Comparison of ENCODE assay signal across 10 cellular contexts in genomic region chr5:96432245-96433065, GRCh38. TPM values are rescaled to one million over a fixed set of nuclear protein-coding genes. Genes with fewer than 3 reads are reported as not detected.
DNase-seq lines count a peak whose midpoint lies in the region; ATAC-seq, FAIRE-seq and TF ChIP-seq lines count a peak whose summit lies in the region.
"Had no signal": no experiment of that assay in that cellular context is flagged by ENCODE, and none has a peak within 500 bp of the region (broad histone marks: within the 10 kb centered on the region; RNA-seq: fewer than 3 reads in every experiment).

No MANE protein-coding gene starts in this region.

- H3K4me1 ChIP-seq in heart left ventricle (peaks cover 0 to 35% (median 9%) of the 10 kb centered on the region in 12 donors), iPS-18a (ENCODE audit: control insufficient read depth, low read depth, low read length) (peaks cover 22% of the 10 kb centered on the region), vagina (peaks cover 17% of the 10 kb centered on the region), small intestine (ENCODE audit: control insufficient read depth in 2 of 2, insufficient read depth in 1 of 2, low read depth in 1 of 2, low read length in 1 of 2) (no peaks in the 10 kb centered on the region)

- H3K9me3 ChIP-seq in heart left ventricle (no peaks in the 10 kb centered on the region), iPS-18a (ENCODE audit: control insufficient read depth, low read depth, low read length) (no peaks in the 10 kb centered on the region), vagina (no peaks in the 10 kb centered on the region), small intestine (ENCODE audit: control insufficient read depth, low read depth) (no peaks in the 10 kb centered on the region)

- peak overlapping the region; percentile 58 for H3K9ac ChIP-seq in iPS-18a (ENCODE audit: low read length)
- H3K9ac ChIP-seq: BLaER1 had no signal

- 2 to 3% (median 3%) methylated on average over 31 to 38 of the region's 38 CpGs for WGBS in heart left ventricle, 4 donors
- 7 to 19% (median 17%) methylated on average over 37 to 38 of the region's 38 CpGs for WGBS in small intestine, 3 donors

- H3K36me3 ChIP-seq in heart left ventricle (no peaks in the 10 kb centered on the region), iPS-18a (ENCODE audit: control insufficient read depth, low read depth, low read length) (no peaks in the 10 kb centered on the region), vagina (no peaks in the 10 kb centered on the region), small intestine (ENCODE audit: control insufficient read depth in 2 of 2, insufficient read depth in 2 of 2, low read length in 2 of 2) (no peaks in the 10 kb centered on the region)
- H3K36me3 ChIP-seq: BLaER1 had no signal

- FAIRE-seq in small intestine (lab: Jason Lieb, UNC): no peak
- FAIRE-seq: urothelium cell line had no signal

- H3K4me3 ChIP-seq in heart left ventricle: peak overlapping the region in 8 of 12 donors; percentile 2 to 26 (median 20)
- peak overlapping the region; percentile 86 for H3K4me3 ChIP-seq in iPS-18a (ENCODE audit: low read length)
- peak overlapping the region; percentile 23 to 38 for H3K4me3 ChIP-seq in vagina
- no peak overlapping the region for H3K4me3 ChIP-seq in small intestine (ENCODE audit: low read depth in 1 of 2, low read length in 2 of 2)
- H3K4me3 ChIP-seq: BLaER1 had no signal

- ATAC-seq in heart left ventricle (peak in 2 of 4 donors; percentile 24 to 31), Right ventricle myocardium superior (ENCODE audit: poor library complexity) (no peak), GM18498 (IDR thresholded peaks at IDR 0.05; ENCODE audit: unreplicated experiment) (no peak)

- intact Hi-C loops in heart left ventricle (cut with DNase I) (no loop called here), Right ventricle myocardium superior (cut with DNase I) (no loop called here), vagina (cut with DNase I) (no loop called here)

- H3K27ac ChIP-seq in heart left ventricle (no peak overlapping the region), iPS-18a (ENCODE audit: low read length) (no peak overlapping the region), vagina (no peak overlapping the region), small intestine (ENCODE audit: low read depth in 1 of 2, low read length in 1 of 2) (no peak overlapping the region)
- H3K27ac ChIP-seq: BLaER1 had no signal

- TF ChIP-seq POLR2A in heart left ventricle (IDR thresholded peaks at IDR 0.05) (no peak), vagina (IDR thresholded peaks at IDR 0.05) (no peak)

- H3K27me3 ChIP-seq in heart left ventricle: peaks cover 10 to 59% (median 43%) of the 10 kb centered on the region in 9 donors
- H3K27me3 ChIP-seq in iPS-18a (ENCODE audit: control insufficient read depth, insufficient read depth, low read length): peaks cover 67% of the 10 kb centered on the region
- no peaks in the 10 kb centered on the region for H3K27me3 ChIP-seq in vagina
- peaks cover 0 to 29% of the 10 kb centered on the region in 2 donors for H3K27me3 ChIP-seq in small intestine (ENCODE audit: control insufficient read depth in 2 of 2, insufficient read depth in 2 of 2, low read length in 2 of 2)
- H3K27me3 ChIP-seq: BLaER1 had no signal

- DNase-seq in heart left ventricle (no peak), Right ventricle myocardium superior (no peak), NCI-H748 treated with DMSO at 0.1 percent for 48 hours (lab: John Stamatoyannopoulos, UW) (peak; percentile 75), vagina (ENCODE audit: extremely low spot score in 2 of 2) (no peak), small intestine (no peak)
- no peak for DNase-seq in activated CD4-positive, alpha-beta T cell treated with anti-CD3 and anti-CD28 coated beads, Interleukin-2, amount 50 U/mL, for 48 hours

- TF ChIP-seq CTCF in heart left ventricle (IDR thresholded peaks at IDR 0.05): no peak
- TF ChIP-seq CTCF in vagina (IDR thresholded peaks at IDR 0.05): no peak

RNA-seq across cellular contexts. Expression of gene PCSK1, which starts 0.6 kb away (rescaled TPM):
- total RNA-seq in heart left ventricle (under 1 TPM in 6 of 9 donors, not detected in 3; 0.07 to 0.81 (median 0.40) TPM), Right ventricle myocardium superior (not detected), vagina (1.7 TPM)
- polyA plus RNA-seq in heart left ventricle (under 1 TPM; 0.04 to 0.58 TPM), small intestine (1 to 10 TPM in 2 of 3 donors, under 1 TPM in 1; 0.45 to 7.1 (median 1.1) TPM)

Comparison
In these comparisons a context has a peak if more than half of its experiments do, and no peak if none do; other contexts are left out.
1. H3K4me3 ChIP-seq: peak in heart left ventricle (8 of 12), iPS-18a (single experiment) and vagina (2 of 2); none in small intestine (0 of 2).